ENCODE assay signal across 34 cellular contexts in genomic region chr11:10524471-10524870, GRCh38. TPM values are rescaled to one million over a fixed set of nuclear protein-coding genes. Genes with fewer than 3 reads are reported as not detected.
"Had no signal": no experiment of that assay in that cellular context is flagged by ENCODE, and none has a peak within 500 bp of the region (broad histone marks: within the 10 kb centered on the region; RNA-seq: fewer than 3 reads in every experiment).

No MANE protein-coding gene starts in this region.

- H3K9me3 ChIP-seq: adrenal gland, body of pancreas, gastroesophageal sphincter, right lobe of liver, upper lobe of left lung had no signal

- H3K9ac ChIP-seq: neural progenitor cell had no signal

- H3K4me1 ChIP-seq: body of pancreas, right lobe of liver had no signal

- H3K4me3 ChIP-seq: adrenal gland, body of pancreas, cardiac muscle cell, gastroesophageal sphincter, neural progenitor cell, right lobe of liver, upper lobe of left lung had no signal

- FAIRE-seq: kidney, TTC549 had no signal

- H3K4me2 ChIP-seq: neural progenitor cell had no signal

- H3K27me3 ChIP-seq: adrenal gland, body of pancreas, cardiac muscle cell, gastroesophageal sphincter, neural progenitor cell, right lobe of liver, upper lobe of left lung had no signal

- DNase-seq: activated CD4-positive, alpha-beta memory T cell treated with anti-CD3 and anti-CD28 coated beads for 36 hours; activated CD4-positive, alpha-beta T cell treated with anti-CD3 and anti-CD28 coated beads, Interleukin-2, amount 10 ng/mL, durations not matched to agents 24 days and 14 days; activated CD8-positive, alpha-beta memory T cell treated with anti-CD3 and anti-CD28 coated beads, Interleukin-2, amount 50 U/mL, for 4 hours; activated effector memory CD4-positive, alpha-beta T cell treated with anti-CD3 and anti-CD28 coated beads, Interleukin-2, amount 50 U/mL, for 16 hours; activated naive CD4-positive, alpha-beta T cell treated with anti-CD3 and anti-CD28 coated beads for 36 hours; activated naive CD8-positive, alpha-beta T cell treated with anti-CD3 and anti-CD28 coated beads for 36 hours; activated T-cell treated with anti-CD3 and anti-CD28 coated beads, Interleukin-2, amount 50 U/mL, for 1 hour; adrenal gland; aorta; body of pancreas; cortex of kidney; effector CD4-positive, alpha-beta T cell; head of caudate nucleus; hypothalamus; immature natural killer cell; kidney; left colon; mesendoderm; natural killer cell; right lobe of liver; stimulated activated CD4-positive, alpha-beta T cell treated with anti-CD3 and anti-CD28 coated beads, Interleukin-2, amount 100 ng/mL, for 48 hours; stimulated activated naive CD4-positive, alpha-beta T cell treated with Interleukin-2 at 50 U/mL for 16 hours; T-helper 9 cell; WERI-Rb-1 had no signal

- ATAC-seq: activated CD4-positive, CD25-positive, alpha-beta regulatory T cell treated with anti-CD3 and anti-CD28 coated beads, Interleukin-2, amount 50 U/mL, for 24 hours; body of pancreas; gastroesophageal sphincter; left colon; natural killer cell; right lobe of liver had no signal

- H3K27ac ChIP-seq: adrenal gland, body of pancreas, cardiac muscle cell, gastroesophageal sphincter, neural progenitor cell, right lobe of liver, WERI-Rb-1 had no signal

- H2AFZ ChIP-seq: neural progenitor cell had no signal

RNA-seq across cellular contexts. Expression of gene LYVE1, which starts 44.0 kb away (rescaled TPM):
- total RNA-seq: activated CD4-positive, alpha-beta memory T cell treated with anti-CD3 and anti-CD28 coated beads for 36 hours; activated CD4-positive, alpha-beta T cell treated with anti-CD3 and anti-CD28 coated beads, Interleukin-2, amount 10 ng/mL, durations not matched to agents 24 days and 14 days; activated CD8-positive, alpha-beta memory T cell treated with anti-CD3 and anti-CD28 coated beads for 36 hours; activated naive CD4-positive, alpha-beta T cell treated with anti-CD3 and anti-CD28 coated beads for 36 hours; activated naive CD8-positive, alpha-beta T cell treated with anti-CD3 and anti-CD28 coated beads for 36 hours; activated T-helper 1 cell treated with anti-CD3 and anti-CD28 coated beads, Interleukin-12 subunit alpha, Interleukin-12 subunit beta, Interleukin-2, Interleukin-4 antibody, amounts not matched to agents 30 ng/mL and 10 ng/mL and 1 ng/mL, durations not matched to agents 14 hours and 24 hours and 36 hours; cardiac muscle cell; fibroblast of villous mesenchyme; natural killer cell; T-helper 1 cell treated with Interleukin-12 subunit alpha and Interleukin-12 subunit beta and Interleukin-4 antibody, amounts not matched to agents 30 ng/mL and 1 ng/mL, for 36 hours had no signal
- polyA plus RNA-seq: cardiac muscle cell, immature natural killer cell had no signal
